In genomic region chr22:29879738-29880137, GRCh38 we compare ENCODE assay signal across 16 cellular contexts. TPM values are rescaled to one million over a fixed set of nuclear protein-coding genes. Genes with fewer than 3 reads are reported as not detected.
A peak's percentile ranks its signal among the peaks of the same experiment; 100 is the strongest.
DNase-seq lines count a peak whose midpoint lies in the region; ATAC-seq, FAIRE-seq and TF ChIP-seq lines count a peak whose summit lies in the region.
"Had no signal": no experiment of that assay in that cellular context is flagged by ENCODE, and none has a peak within 500 bp of the region (broad histone marks: within the 10 kb centered on the region; RNA-seq: fewer than 3 reads in every experiment).

No MANE protein-coding gene starts in this region.

- no peak overlapping the region for H3K4me2 ChIP-seq in HepG2 (ENCODE audit: low read depth, low read length)
- H3K4me2 ChIP-seq: BLaER1 had no signal

- POLR2A ChIA-PET in HepG2 (lab: Yijun Ruan, JAX): no interaction called here

- TF ChIP-seq POLR2A in HepG2 (IDR thresholded peaks at IDR 0.05; ENCODE audit: insufficient read depth in 1 of 2, low read depth in 2 of 2, low read length in 2 of 2): no peak
- no peak for TF ChIP-seq POLR2A in right lobe of liver (IDR thresholded peaks at IDR 0.05)

- H3K4me3 ChIP-seq in HepG2 (replicated peaks in 1 of 3; ENCODE audit: insufficient read depth in 1 of 3, low read depth in 2 of 3, low read length in 3 of 3) (no peak overlapping the region), right lobe of liver (no peak overlapping the region)
- H3K4me3 ChIP-seq: BLaER1, cardiac muscle cell, right atrium auricular region had no signal

- H3K36me3 Mint-ChIP-seq in activated T-helper 17 cell treated with anti-CD3 and anti-CD28 coated beads, Interleukin-2, amount 50 U/mL, for 72 hours (ENCODE audit: low read depth): no peaks in the 10 kb centered on the region
- H3K36me3 Mint-ChIP-seq in activated T-helper 1 cell treated with anti-CD3 and anti-CD28 coated beads, Interleukin-12 subunit alpha, Interleukin-12 subunit beta, Interleukin-2, Interleukin-4 antibody, amounts not matched to agents 30 ng/mL and 10 ng/mL and 1 ng/mL, durations not matched to agents 14 hours and 24 hours and 36 hours (ENCODE audit: low read depth): peaks cover 2% of the 10 kb centered on the region

- BruUV-seq in HepG2 (replicated peaks; lab: Mats Ljungman, UMichigan): no TSS peak

- TF ChIP-seq CTCF in HepG2 (CRISPR knock-in tag; IDR thresholded peaks at IDR 0.05) (no peak), right lobe of liver (IDR thresholded peaks at IDR 0.05) (no peak)

- 0 out of 2 replicates have a peak, but pooled peaks cover 2% of the 10 kb centered on the region for H4K20me1 ChIP-seq in HepG2 (ENCODE audit: insufficient read depth, low read length)

- no peak for TF ChIP-seq RAD21 in HepG2 (CRISPR knock-in tag; IDR thresholded peaks at IDR 0.05)

- CTCF ChIA-PET in HepG2 (lab: Yijun Ruan, JAX; ENCODE audit: low intra/inter-chr PET ratio, low total read pairs): no interaction called here

- FAIRE-seq in HepG2 (lab: Jason Lieb, UNC): no peak

- H2AFZ ChIP-seq in HepG2 (ENCODE audit: low read length): no peak overlapping the region

- TF ChIP-seq EP300 in HepG2 (IDR thresholded peaks at IDR 0.05; ENCODE audit: low read depth in 2 of 2, low read length in 2 of 2) (no peak), HepG2 (CRISPR knock-in tag; IDR thresholded peaks at IDR 0.05; ENCODE audit: borderline replicate concordance) (no peak)

- ATAC-seq in HepG2 (0 out of 3 replicates have a peak, but pooled peaks have one; percentile 13), right lobe of liver (no peak)
- ATAC-seq in activated T-helper 17 cell treated with anti-CD3 and anti-CD28 coated beads, Interleukin-2, amount 50 U/mL, for 72 hours (replicated peaks): peak; percentile 25

- in situ Hi-C loops in HepG2 (cut with HindIII; ENCODE audit: extremely low pct_ligation_motif_present, low pct_unique_long_range_greater_than_20kb): no loop called here

- peaks cover 12% of the 10 kb centered on the region for H3K4me1 ChIP-seq in HepG2 (ENCODE audit: insufficient read depth, low read length)
- peaks cover 0 to 9% (median 0%) of the 10 kb centered on the region in 4 donors for H3K4me1 ChIP-seq in right lobe of liver

- no peak overlapping the region for H3K9ac ChIP-seq in HepG2 (ENCODE audit: insufficient read depth, low read depth, low read length)
- H3K9ac ChIP-seq: BLaER1 had no signal

- H3K4me1 Mint-ChIP-seq in activated T-helper 17 cell treated with anti-CD3 and anti-CD28 coated beads, Interleukin-2, amount 50 U/mL, for 72 hours: no peaks in the 10 kb centered on the region
- peaks cover 7% of the 10 kb centered on the region for H3K4me1 Mint-ChIP-seq in activated T-helper 1 cell treated with anti-CD3 and anti-CD28 coated beads, Interleukin-12 subunit alpha, Interleukin-12 subunit beta, Interleukin-2, Interleukin-4 antibody, amounts not matched to agents 30 ng/mL and 10 ng/mL and 1 ng/mL, durations not matched to agents 14 hours and 24 hours and 36 hours (ENCODE audit: low read depth)

- H3K79me2 ChIP-seq in HepG2 (ENCODE audit: insufficient read depth, low read length): peaks cover 11% of the 10 kb centered on the region

- H3K27ac Mint-ChIP-seq in activated T-helper 17 cell treated with anti-CD3 and anti-CD28 coated beads, Interleukin-2, amount 50 U/mL, for 72 hours: no peak overlapping the region
- no peak overlapping the region for H3K27ac Mint-ChIP-seq in activated T-helper 1 cell treated with anti-CD3 and anti-CD28 coated beads, Interleukin-12 subunit alpha, Interleukin-12 subunit beta, Interleukin-2, Interleukin-4 antibody, amounts not matched to agents 30 ng/mL and 10 ng/mL and 1 ng/mL, durations not matched to agents 14 hours and 24 hours and 36 hours
- H3K27ac Mint-ChIP-seq: H9; nephron progenitor cell; T-helper 1 cell treated with Interleukin-12 subunit alpha and Interleukin-12 subunit beta and Interleukin-4 antibody, amounts not matched to agents 30 μg/mL and 1 μg/mL, for 36 hours had no signal

- no peaks in the 10 kb centered on the region for H3K27me3 Mint-ChIP-seq in activated T-helper 17 cell treated with anti-CD3 and anti-CD28 coated beads, Interleukin-2, amount 50 U/mL, for 72 hours
- peaks cover 27% of the 10 kb centered on the region for H3K27me3 Mint-ChIP-seq in activated T-helper 1 cell treated with anti-CD3 and anti-CD28 coated beads, Interleukin-12 subunit alpha, Interleukin-12 subunit beta, Interleukin-2, Interleukin-4 antibody, amounts not matched to agents 30 ng/mL and 10 ng/mL and 1 ng/mL, durations not matched to agents 14 hours and 24 hours and 36 hours (ENCODE audit: insufficient read depth)

- H3K27ac ChIP-seq in HepG2 (ENCODE audit: extremely low read length, insufficient read depth, low read length) (no peak overlapping the region), right lobe of liver (no peak overlapping the region)
- H3K27ac ChIP-seq: BLaER1, cardiac muscle cell, right atrium auricular region had no signal

- H3K9me3 Mint-ChIP-seq in activated T-helper 17 cell treated with anti-CD3 and anti-CD28 coated beads, Interleukin-2, amount 50 U/mL, for 72 hours: no peaks in the 10 kb centered on the region
- H3K9me3 Mint-ChIP-seq in activated T-helper 1 cell treated with anti-CD3 and anti-CD28 coated beads, Interleukin-12 subunit alpha, Interleukin-12 subunit beta, Interleukin-2, Interleukin-4 antibody, amounts not matched to agents 30 ng/mL and 10 ng/mL and 1 ng/mL, durations not matched to agents 14 hours and 24 hours and 36 hours: no peaks in the 10 kb centered on the region
- H3K9me3 Mint-ChIP-seq: H9; T-helper 1 cell treated with Interleukin-12 subunit alpha and Interleukin-12 subunit beta and Interleukin-4 antibody, amounts not matched to agents 30 μg/mL and 1 μg/mL, for 36 hours had no signal

- DNase-seq in HepG2 (ENCODE audit: low spot score) (no peak), right lobe of liver (no peak), HT1080 (ENCODE audit: low read depth) (peak; percentile 41), SIG-M5 (lab: John Stamatoyannopoulos, UW) (no peak)
- peak; percentile 31 for DNase-seq in stimulated activated CD8-positive, alpha-beta memory T cell treated with anti-CD3 and anti-CD28 coated beads, Interleukin-4, amount 100 ng/mL, for 48 hours
- no peak for DNase-seq in activated T-helper 1 cell treated with anti-CD3 and anti-CD28 coated beads, Interleukin-12 subunit alpha, Interleukin-12 subunit beta, Interleukin-2, Interleukin-4 antibody, amounts not matched to agents 30 ng/mL and 10 ng/mL and 1 ng/mL, durations not matched to agents 14 hours and 24 hours and 36 hours (ENCODE audit: low spot score)
- DNase-seq in NK-92 treated with Interleukin-12 subunit alpha and Interleukin-12 subunit beta, amount 100 ng/mL, for 24 hours (lab: John Stamatoyannopoulos, UW): no peak
- DNase-seq: activated naive CD4-positive, alpha-beta T cell treated with Interleukin-2 at 50 U/mL for 16 hours; H9; hippocampal formation; nephron progenitor cell had no signal

- H3K27me3 ChIP-seq in HepG2 (ENCODE audit: control insufficient read depth in 1 of 2, insufficient read depth in 2 of 2, low read length in 2 of 2): 0 out of 5 replicates have a peak, but pooled peaks cover 0 to 1% of the 10 kb centered on the region in 2 experiments
- no peaks in the 10 kb centered on the region for H3K27me3 ChIP-seq in right lobe of liver
- H3K27me3 ChIP-seq: BLaER1, cardiac muscle cell, right atrium auricular region had no signal

- H3K4me3 Mint-ChIP-seq in activated T-helper 17 cell treated with anti-CD3 and anti-CD28 coated beads, Interleukin-2, amount 50 U/mL, for 72 hours: no peak overlapping the region
- H3K4me3 Mint-ChIP-seq in activated T-helper 1 cell treated with anti-CD3 and anti-CD28 coated beads, Interleukin-12 subunit alpha, Interleukin-12 subunit beta, Interleukin-2, Interleukin-4 antibody, amounts not matched to agents 30 ng/mL and 10 ng/mL and 1 ng/mL, durations not matched to agents 14 hours and 24 hours and 36 hours: no peak overlapping the region
- H3K4me3 Mint-ChIP-seq: H9; nephron progenitor cell; T-helper 1 cell treated with Interleukin-12 subunit alpha and Interleukin-12 subunit beta and Interleukin-4 antibody, amounts not matched to agents 30 μg/mL and 1 μg/mL, for 36 hours had no signal

- H3K36me3 ChIP-seq in HepG2 (replicated peaks in 1 of 2; ENCODE audit: control insufficient read depth in 1 of 2, insufficient read depth in 2 of 2, low read length in 2 of 2) (no peaks in the 10 kb centered on the region), right lobe of liver (no peaks in the 10 kb centered on the region)
- H3K36me3 ChIP-seq: BLaER1, cardiac muscle cell, right atrium auricular region had no signal

- intact Hi-C loops in HepG2 (cut with micrococcal nuclease; ENCODE audit: unreplicated experiment): loop anchor here (10.0 kb wide), 1 partner anchor 115 kb away; no protein-coding TSS in a partner anchor
- intact Hi-C loops in right lobe of liver (cut with DNase I): no loop called here
- intact Hi-C loops in activated T-helper 1 cell treated with anti-CD3 and anti-CD28 coated beads, Interleukin-12 subunit alpha, Interleukin-12 subunit beta, Interleukin-2, Interleukin-4 antibody, amounts not matched to agents 30 ng/mL and 10 ng/mL and 1 ng/mL, durations not matched to agents 14 hours and 24 hours and 36 hours (cut with micrococcal nuclease): loop anchor here (5.0 kb wide), 1 partner anchor 713 kb away; the partner anchor contains the start of gene PES1

- H3K9me3 ChIP-seq in HepG2 (ENCODE audit: low read length) (no peaks in the 10 kb centered on the region), right lobe of liver (no peaks in the 10 kb centered on the region)
- H3K9me3 ChIP-seq: BLaER1, right atrium auricular region had no signal

- WGBS in HepG2 (ENCODE audit: low lambda C conversion rate): 69% methylated on average over 5 of the region's 5 CpGs
- 83% methylated on average over 2 of the region's 5 CpGs for WGBS in right lobe of liver (ENCODE audit: insufficient coverage, low coverage, low lambda C conversion rate, missing lambda C conversion rate)

RNA-seq across cellular contexts. Expression of gene MTMR3, which starts 3.2 kb away (rescaled TPM):
- total RNA-seq in HepG2 (2016; rRNA removed; fragmentation: Illumina TruSeq; extraction: Trizol): 12.6 and 15.8 TPM in 2 replicates
- total RNA-seq in HepG2 (2016; cell fraction: cytosol; rRNA removed; fragmentation: Illumina TruSeq; extraction: Trizol; ENCODE audit: low read depth): 8.7 and 10.0 TPM in 2 replicates
- 13.0 and 14.8 TPM in 2 replicates for total RNA-seq in HepG2 (2016; cell fraction: insoluble cytoplasmic fraction; rRNA removed; fragmentation: Illumina TruSeq; extraction: Trizol)
- 5.7 and 6.5 TPM in 2 replicates for total RNA-seq in HepG2 (2016; cell fraction: membrane; rRNA removed; fragmentation: Illumina TruSeq; extraction: Trizol)
- total RNA-seq in HepG2 (2016; cell fraction: nucleus; rRNA removed; fragmentation: Illumina TruSeq; extraction: Trizol): 13.8 and 18.4 TPM in 2 replicates
- polyA plus RNA-seq in HepG2 (2011; rRNA removed): 24.8 and 29.8 TPM in 2 replicates
- polyA plus RNA-seq in HepG2 (2011; cell fraction: cytosol; rRNA removed): 11.2 and 11.6 TPM in 2 replicates
- polyA plus RNA-seq in HepG2 (2011; cell fraction: nucleus; rRNA removed): 118 TPM in 2 replicates
- 13.5 and 15.0 TPM in 2 replicates for polyA plus RNA-seq in HepG2 (2012)
- 0.43 and 0.50 TPM in 2 replicates for polyA plus RNA-seq in HepG2 (2016; cell fraction: cytosol; fragmentation: Illumina TruSeq; extraction: Trizol; ENCODE audit: low read depth)
- 7.1 and 8.6 TPM in 2 replicates for polyA plus RNA-seq in HepG2 (2016; cell fraction: insoluble cytoplasmic fraction; fragmentation: Illumina TruSeq; extraction: Trizol; ENCODE audit: low read depth)
- 1.5 and 1.7 TPM in 2 replicates for polyA plus RNA-seq in HepG2 (2016; cell fraction: membrane; fragmentation: Illumina TruSeq; extraction: Trizol; ENCODE audit: low read depth)
- 22.3 and 26.9 TPM in 2 replicates for polyA plus RNA-seq in HepG2 (2016; cell fraction: nucleus; fragmentation: Illumina TruSeq; extraction: Trizol; ENCODE audit: insufficient read depth, low read depth)
- polyA minus RNA-seq in HepG2 (2011; rRNA and poly(A)+ RNA removed; ENCODE audit: low replicate concordance): 28.7 and 66.5 TPM in 2 replicates
- 8.6 and 12.1 TPM in 2 replicates for polyA minus RNA-seq in HepG2 (2011; cell fraction: cytosol; rRNA and poly(A)+ RNA removed)
- polyA minus RNA-seq in HepG2 (2011; cell fraction: nucleus; rRNA and poly(A)+ RNA removed): 38.9 and 42.6 TPM in 2 replicates
- 10 to 100 TPM; 14.5 to 19.2 (median 18.2) TPM for total RNA-seq in right lobe of liver
- 9.5 and 10.9 TPM in 2 replicates for total RNA-seq in HT1080 (2014; rRNA removed; shearing (Covaris generic))
- 7.7 and 8.5 TPM in 2 replicates for polyA plus RNA-seq in HT1080 (2015; cell fraction: cytosol; rRNA removed)
- polyA plus RNA-seq in HT1080 (2015; cell fraction: nucleus; rRNA removed): 33.4 and 38.5 TPM in 2 replicates
- total RNA-seq in activated T-helper 17 cell treated with anti-CD3 and anti-CD28 coated beads, Interleukin-2, amount 50 U/mL, for 72 hours: 10 to 100 TPM; 24.7 to 34.7 TPM
- 20.6 and 27.8 TPM in 2 replicates for total RNA-seq in activated T-helper 1 cell treated with anti-CD3 and anti-CD28 coated beads, Interleukin-12 subunit alpha, Interleukin-12 subunit beta, Interleukin-2, Interleukin-4 antibody, amounts not matched to agents 30 ng/mL and 10 ng/mL and 1 ng/mL, durations not matched to agents 14 hours and 24 hours and 36 hours

RNA-seq across cellular contexts. Expression of gene ASCC2, which starts 41.7 kb away (rescaled TPM):
- total RNA-seq in HepG2 (2016; rRNA removed; fragmentation: Illumina TruSeq; extraction: Trizol) (24.3 and 26.3 TPM in 2 replicates), right lobe of liver (10 to 100 TPM; 41.2 to 56.1 (median 47.4) TPM)
- 17.6 and 18.6 TPM in 2 replicates for total RNA-seq in HepG2 (2016; cell fraction: cytosol; rRNA removed; fragmentation: Illumina TruSeq; extraction: Trizol; ENCODE audit: low read depth)
- total RNA-seq in HepG2 (2016; cell fraction: insoluble cytoplasmic fraction; rRNA removed; fragmentation: Illumina TruSeq; extraction: Trizol): 22.7 and 27.6 TPM in 2 replicates
- 25.1 and 25.9 TPM in 2 replicates for total RNA-seq in HepG2 (2016; cell fraction: membrane; rRNA removed; fragmentation: Illumina TruSeq; extraction: Trizol)
- total RNA-seq in HepG2 (2016; cell fraction: nucleus; rRNA removed; fragmentation: Illumina TruSeq; extraction: Trizol): 25.8 and 29.0 TPM in 2 replicates
- polyA plus RNA-seq in HepG2 (2011; rRNA removed): 26.2 and 29.9 TPM in 2 replicates
- polyA plus RNA-seq in HepG2 (2011; cell fraction: cytosol; rRNA removed): 17.5 and 19.1 TPM in 2 replicates
- 43.6 and 44.8 TPM in 2 replicates for polyA plus RNA-seq in HepG2 (2011; cell fraction: nucleus; rRNA removed)
- polyA plus RNA-seq in HepG2 (2012): 21.1 and 26.8 TPM in 2 replicates
- polyA plus RNA-seq in HepG2 (2016; cell fraction: cytosol; fragmentation: Illumina TruSeq; extraction: Trizol; ENCODE audit: low read depth): 18.0 and 18.4 TPM in 2 replicates
- polyA plus RNA-seq in HepG2 (2016; cell fraction: insoluble cytoplasmic fraction; fragmentation: Illumina TruSeq; extraction: Trizol; ENCODE audit: low read depth): 35.0 and 42.8 TPM in 2 replicates
- 25.5 and 26.7 TPM in 2 replicates for polyA plus RNA-seq in HepG2 (2016; cell fraction: membrane; fragmentation: Illumina TruSeq; extraction: Trizol; ENCODE audit: low read depth)
- 59.5 and 59.7 TPM in 2 replicates for polyA plus RNA-seq in HepG2 (2016; cell fraction: nucleus; fragmentation: Illumina TruSeq; extraction: Trizol; ENCODE audit: insufficient read depth, low read depth)
- 45.5 and 76.2 TPM in 2 replicates for polyA minus RNA-seq in HepG2 (2011; rRNA and poly(A)+ RNA removed; ENCODE audit: low replicate concordance)
- polyA minus RNA-seq in HepG2 (2011; cell fraction: cytosol; rRNA and poly(A)+ RNA removed): 17.1 and 17.2 TPM in 2 replicates
- 38.6 and 40.3 TPM in 2 replicates for polyA minus RNA-seq in HepG2 (2011; cell fraction: nucleus; rRNA and poly(A)+ RNA removed)
- 48.0 and 49.1 TPM in 2 replicates for total RNA-seq in HT1080 (2014; rRNA removed; shearing (Covaris generic))
- polyA plus RNA-seq in HT1080 (2015; cell fraction: cytosol; rRNA removed): 38.7 and 39.7 TPM in 2 replicates
- polyA plus RNA-seq in HT1080 (2015; cell fraction: nucleus; rRNA removed): 48.7 and 60.7 TPM in 2 replicates
- 10 to 100 TPM; 62.0 to 79.4 TPM for total RNA-seq in activated T-helper 17 cell treated with anti-CD3 and anti-CD28 coated beads, Interleukin-2, amount 50 U/mL, for 72 hours
- 84.5 and 90.9 TPM in 2 replicates for total RNA-seq in activated T-helper 1 cell treated with anti-CD3 and anti-CD28 coated beads, Interleukin-12 subunit alpha, Interleukin-12 subunit beta, Interleukin-2, Interleukin-4 antibody, amounts not matched to agents 30 ng/mL and 10 ng/mL and 1 ng/mL, durations not matched to agents 14 hours and 24 hours and 36 hours

Comparison
In these comparisons a context has a peak if more than half of its experiments do, and no peak if none do; other contexts are left out.
1. ATAC-seq: peak in HepG2 (single experiment) and activated T-helper 17 cell treated with anti-CD3 and anti-CD28 coated beads, Interleukin-2, amount 50 U/mL, for 72 hours (single experiment); none in right lobe of liver (0 of 4).
2. intact Hi-C loops: an anchor here in HepG2 (10.0 kb wide) and activated T-helper 1 cell treated with anti-CD3 and anti-CD28 coated beads, Interleukin-12 subunit alpha, Interleukin-12 subunit beta, Interleukin-2, Interleukin-4 antibody, amounts not matched to agents 30 ng/mL and 10 ng/mL and 1 ng/mL, durations not matched to agents 14 hours and 24 hours and 36 hours (5.0 kb wide); none called in right lobe of liver.
3. DNase-seq: peak in HT1080 (single experiment) and stimulated activated CD8-positive, alpha-beta memory T cell treated with anti-CD3 and anti-CD28 coated beads, Interleukin-4, amount 100 ng/mL, for 48 hours (single experiment); none in HepG2 (single experiment), right lobe of liver (0 of 3), activated T-helper 1 cell treated with anti-CD3 and anti-CD28 coated beads, Interleukin-12 subunit alpha, Interleukin-12 subunit beta, Interleukin-2, Interleukin-4 antibody, amounts not matched to agents 30 ng/mL and 10 ng/mL and 1 ng/mL, durations not matched to agents 14 hours and 24 hours and 36 hours (single experiment), SIG-M5 (single experiment) and NK-92 treated with Interleukin-12 subunit alpha and Interleukin-12 subunit beta, amount 100 ng/mL, for 24 hours (single experiment).